8 cellular contexts compared by ENCODE assay signal in genomic region chr17:81870155-81870977, GRCh38. TPM values are rescaled to one million over a fixed set of nuclear protein-coding genes. Genes with fewer than 3 reads are reported as not detected.
DNase-seq lines count a peak whose midpoint lies in the region; ATAC-seq and TF ChIP-seq lines count a peak whose summit lies in the region.

No MANE protein-coding gene starts in this region.

- no peak for DNase-seq in AG04450 (ENCODE audit: low read depth, low spot score)
- DNase-seq in activated CD4-positive, alpha-beta T cell treated with anti-CD3 and anti-CD28 coated beads, Interleukin-2, amount 50 U/mL, for 48 hours, result peak; percentile 48 to 56

- no peaks in the 10 kb centered on the region for H3K27me3 ChIP-seq in AG04450 (ENCODE audit: control insufficient read depth, insufficient read depth, low read length)
- H3K27me3 ChIP-seq in HUES64 (ENCODE audit: insufficient read depth, low read length), result no peaks in the 10 kb centered on the region
- no peaks in the 10 kb centered on the region for H3K27me3 ChIP-seq in esophagus (ENCODE audit: control insufficient read depth in 1 of 2, insufficient read depth in 2 of 2, low read length in 2 of 2)

- WGBS in HUES64, result 2% methylated on average over 63 of the region's 64 CpGs
- 1 to 2% methylated on average over 48 to 64 of the region's 64 CpGs for WGBS in esophagus, 2 donors

- peak overlapping the region; percentile 87 to 94 (median 92) for H3K27ac Mint-ChIP-seq in nephron

- H3K4me3 ChIP-seq in AG04450 (ENCODE audit: low read depth, low read length), result peak overlapping the region; percentile 81
- H3K4me3 ChIP-seq in HUES64 (ENCODE audit: low read length), result peak overlapping the region; percentile 86
- peak overlapping the region; percentile 68 to 95 for H3K4me3 ChIP-seq in esophagus (ENCODE audit: low read depth in 1 of 2, low read length in 2 of 2)

- peaks cover 25% of the 10 kb centered on the region for H3K4me1 ChIP-seq in HUES64 (ENCODE audit: insufficient read depth, low read length)
- H3K4me1 ChIP-seq in esophagus (ENCODE audit: control insufficient read depth in 2 of 2, insufficient read depth in 2 of 2, low read length in 1 of 2), result peaks cover 3 to 25% of the 10 kb centered on the region in 2 donors

- ATAC-seq in GM18909 (IDR thresholded peaks at IDR 0.05; ENCODE audit: poor library complexity, unreplicated experiment) (peak; percentile 12), GM18907 (IDR thresholded peaks at IDR 0.05; ENCODE audit: unreplicated experiment) (no peak), GM21515 (IDR thresholded peaks at IDR 0.05; ENCODE audit: unreplicated experiment) (no peak)

- TF ChIP-seq CTCF in AG04450 (IDR thresholded peaks at IDR 0.05; ENCODE audit: low read depth, low read length) (no peak), nephron (IDR thresholded peaks at IDR 0.05; ENCODE audit: unreplicated experiment in 3 of 3) (no peak)

- H3K4me1 Mint-ChIP-seq in nephron, result peaks cover 11% of the 10 kb centered on the region

- H3K27me3 Mint-ChIP-seq in nephron (ENCODE audit: low read depth), result no peaks in the 10 kb centered on the region

- POLR2A ChIA-PET in AG04450 (lab: Yijun Ruan, JAX), result interaction anchor here (0.6 to 1.9 kb wide), 5 partner anchors 9 to 362 kb away, joined by 3 to 11 read pairs (median 4); partner anchors contain the start of genes ARL16, HGS, MCRIP1 and P4HB

- H3K9ac ChIP-seq in HUES64 (ENCODE audit: low read depth, low read length), result peak overlapping the region; percentile 86

- CTCF ChIA-PET in AG04450 (lab: Charles Lee), result interaction anchor here (0.6 to 0.8 kb wide), 2 partner anchors 50 to 195 kb away, joined by 3 read pairs; no protein-coding TSS in a partner anchor

- H3K36me3 ChIP-seq in HUES64 (ENCODE audit: insufficient read depth, low read length) (peaks cover 23% of the 10 kb centered on the region), esophagus (ENCODE audit: control insufficient read depth in 2 of 2, insufficient read depth in 2 of 2, low read length in 1 of 2) (peaks cover 8 to 23% of the 10 kb centered on the region in 2 donors)

- no peaks in the 10 kb centered on the region; the same call in 1 of the 2 replicates for H3K9me3 ChIP-seq in AG04450 (ENCODE audit: control insufficient read depth, insufficient read depth, low read length)
- no peaks in the 10 kb centered on the region for H3K9me3 ChIP-seq in HUES64 (ENCODE audit: insufficient read depth, low read depth, low read length)
- H3K9me3 ChIP-seq in esophagus (ENCODE audit: control insufficient read depth in 2 of 2, insufficient read depth in 1 of 2, low read depth in 1 of 2, low read length in 1 of 2), result no peaks in the 10 kb centered on the region

- no peaks in the 10 kb centered on the region for H3K9me3 Mint-ChIP-seq in nephron

- H3K27ac ChIP-seq in AG04450 (ENCODE audit: low read depth, low read length) (peak overlapping the region; percentile 88), HUES64 (ENCODE audit: low read depth, low read length) (peak overlapping the region; percentile 79; the same call in 1 of the 2 replicates), esophagus (ENCODE audit: low read depth in 2 of 2, low read length in 1 of 2) (peak overlapping the region; percentile 98)

- peak overlapping the region; percentile 82 to 93 (median 91) for H3K4me3 Mint-ChIP-seq in nephron

- H3K36me3 Mint-ChIP-seq in nephron (ENCODE audit: low read depth), result peaks cover 3% of the 10 kb centered on the region

RNA-seq across cellular contexts. Expression of gene ARHGDIA, which starts 0.8 kb away (rescaled TPM):
- 62.2 and 78.6 TPM in 2 replicates for polyA plus RNA-seq in AG04450 (2011; rRNA removed)
- 48.6 and 62.3 TPM in 2 replicates for polyA minus RNA-seq in AG04450 (2011; rRNA and poly(A)+ RNA removed)
- 172 TPM for polyA plus RNA-seq in HUES64 (2013, experiment 1 of 2)
- 174 TPM for polyA plus RNA-seq in HUES64 (2013, experiment 2 of 2)
- polyA plus RNA-seq in esophagus, result 100 to 1,000 TPM; 201 to 209 TPM

RNA-seq across cellular contexts. Expression of gene P4HB, which starts 10.0 kb away (rescaled TPM):
- polyA plus RNA-seq in AG04450 (2011; rRNA removed) (158 and 342 TPM in 2 replicates), esophagus (100 to 1,000 TPM; 582 to 595 TPM)
- 175 and 204 TPM in 2 replicates for polyA minus RNA-seq in AG04450 (2011; rRNA and poly(A)+ RNA removed)
- polyA plus RNA-seq in HUES64 (2013, experiment 1 of 2), result 276 TPM
- 272 TPM for polyA plus RNA-seq in HUES64 (2013, experiment 2 of 2)

RNA-seq across cellular contexts. Expression of gene ALYREF, which starts 21.0 kb away (rescaled TPM):
- 57.7 and 57.8 TPM in 2 replicates for polyA plus RNA-seq in AG04450 (2011; rRNA removed)
- 71.3 and 94.4 TPM in 2 replicates for polyA minus RNA-seq in AG04450 (2011; rRNA and poly(A)+ RNA removed)
- 173 TPM for polyA plus RNA-seq in HUES64 (2013, experiment 1 of 2)
- 145 TPM for polyA plus RNA-seq in HUES64 (2013, experiment 2 of 2)
- 10 to 100 TPM; 16.3 to 61.0 TPM for polyA plus RNA-seq in esophagus

RNA-seq across cellular contexts. Expression of gene ANAPC11, which starts 21.2 kb away (rescaled TPM):
- polyA plus RNA-seq in AG04450 (2011; rRNA removed) (213 and 233 TPM in 2 replicates), esophagus (100 to 1,000 TPM; 127 to 187 TPM)
- polyA minus RNA-seq in AG04450 (2011; rRNA and poly(A)+ RNA removed), result 34.5 and 40.6 TPM in 2 replicates
- polyA plus RNA-seq in HUES64 (2013, experiment 1 of 2), result 178 TPM
- polyA plus RNA-seq in HUES64 (2013, experiment 2 of 2), result 175 TPM

RNA-seq across cellular contexts. Expression of gene NPB, which starts 31.7 kb away (rescaled TPM):
- polyA plus RNA-seq in AG04450 (2011; rRNA removed), result 0.20 and 0.30 TPM in 2 replicates
- polyA minus RNA-seq in AG04450 (2011; rRNA and poly(A)+ RNA removed), result 0.09 and 0.48 TPM in 2 replicates
- 0.75 TPM for polyA plus RNA-seq in HUES64 (2013, experiment 1 of 2)
- 0.44 TPM for polyA plus RNA-seq in HUES64 (2013, experiment 2 of 2)
- under 1 TPM; 0.33 to 0.49 TPM for polyA plus RNA-seq in esophagus
